Comparison of ENCODE assay signal across 9 cellular contexts in the genomic region with DNA sequence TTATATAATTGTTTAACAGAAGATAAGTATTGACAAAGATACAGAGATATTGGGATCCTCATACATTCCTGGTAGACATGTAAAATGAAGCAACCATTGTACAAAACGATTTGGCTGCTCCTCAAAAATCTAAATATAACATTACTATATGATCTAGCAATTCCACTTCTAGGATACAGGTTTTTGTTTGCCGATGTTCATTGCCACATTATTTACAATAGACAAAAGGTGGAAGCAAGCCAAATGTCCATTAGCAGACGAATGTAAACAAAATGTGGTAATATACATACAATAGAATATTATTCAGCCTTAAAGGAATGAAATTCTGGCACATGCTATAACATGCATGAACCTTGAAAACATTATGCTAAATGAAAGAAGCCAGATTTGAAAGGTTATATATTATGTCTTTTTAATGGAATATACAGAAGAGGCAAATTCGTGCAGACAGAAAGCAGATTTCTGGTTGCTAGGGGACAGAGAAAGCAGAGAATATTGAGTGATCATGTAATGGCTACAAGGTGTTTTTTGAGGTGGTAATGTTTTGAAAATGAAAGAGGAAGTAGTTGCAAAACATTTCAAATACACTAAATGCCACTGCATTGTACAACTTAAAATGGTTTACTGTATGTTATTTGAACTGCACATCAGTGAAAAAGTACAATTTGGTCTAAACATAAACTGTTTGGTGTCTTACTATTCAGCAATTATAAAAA.
DNase-seq lines count a peak whose midpoint lies in the region; ATAC-seq and TF ChIP-seq lines count a peak whose summit lies in the region.
"Had no signal": no experiment of that assay in that cellular context is flagged by ENCODE, and none has a peak within 500 bp of the region (broad histone marks: within the 10 kb centered on the region; RNA-seq: fewer than 3 reads in every experiment).

No MANE protein-coding gene starts in this region.

- H3K36me3 ChIP-seq in SU-DHL-6 (ENCODE audit: low read length), result no peaks in the 10 kb centered on the region

- H3K4me3 ChIP-seq in SU-DHL-6 (ENCODE audit: insufficient read depth, low read length, poor library complexity, severe bottlenecking), result peak overlapping the region; percentile 4
- H3K4me3 ChIP-seq: smooth muscle cell had no signal

- no peaks in the 10 kb centered on the region for H3K9me3 Mint-ChIP-seq in activated naive CD4-positive, alpha-beta T cell treated with anti-CD3 and anti-CD28 coated beads, Interleukin-2, amount 10 ng/mL, durations not matched to agents 7 days and 5 days

- peak overlapping the region; percentile 50 for H3K27ac ChIP-seq in SU-DHL-6 (ENCODE audit: low read depth, low read length)

- no peak for TF ChIP-seq CTCF in SU-DHL-6 (IDR thresholded peaks at IDR 0.05; ENCODE audit: insufficient read depth, low read length, poor library complexity, severe bottlenecking)

- CTCF ChIA-PET in activated naive CD4-positive, alpha-beta T cell treated with anti-CD3 and anti-CD28 coated beads, Interleukin-2, amount 10 ng/mL, durations not matched to agents 7 days and 5 days (lab: Charles Lee), result no interaction called here

- no peak overlapping the region for H3K27ac Mint-ChIP-seq in activated naive CD4-positive, alpha-beta T cell treated with anti-CD3 and anti-CD28 coated beads, Interleukin-2, amount 10 ng/mL, durations not matched to agents 7 days and 5 days

- no peaks in the 10 kb centered on the region for H3F3A ChIP-seq in SU-DHL-6 (ENCODE audit: insufficient read depth)

- no peak overlapping the region for H3K4me3 Mint-ChIP-seq in activated naive CD4-positive, alpha-beta T cell treated with anti-CD3 and anti-CD28 coated beads, Interleukin-2, amount 10 ng/mL, durations not matched to agents 7 days and 5 days

- peaks cover 2% of the 10 kb centered on the region for H3K4me1 Mint-ChIP-seq in activated naive CD4-positive, alpha-beta T cell treated with anti-CD3 and anti-CD28 coated beads, Interleukin-2, amount 10 ng/mL, durations not matched to agents 7 days and 5 days

- H3K36me3 Mint-ChIP-seq in activated naive CD4-positive, alpha-beta T cell treated with anti-CD3 and anti-CD28 coated beads, Interleukin-2, amount 10 ng/mL, durations not matched to agents 7 days and 5 days, result no peaks in the 10 kb centered on the region

- ATAC-seq in GM18499 (IDR thresholded peaks at IDR 0.05; ENCODE audit: insufficient read depth, unreplicated experiment) (peak; percentile 97), GM21526 (IDR thresholded peaks at IDR 0.05; ENCODE audit: low FRiP score, unreplicated experiment) (peak; percentile 96), HG03520 (IDR thresholded peaks at IDR 0.05; ENCODE audit: unreplicated experiment) (peak; percentile 93)

- DNase-seq in GM03348 (ENCODE audit: low spot score) (no peak), dedifferentiated amniotic fluid mesenchymal stem cell (ENCODE audit: extremely low spot score) (no peak)
- DNase-seq in activated CD8-positive, alpha-beta memory T cell treated with anti-CD3 and anti-CD28 coated beads, Interleukin-2, amount 50 U/mL, for 4 hours, result no peak
- DNase-seq in activated naive CD4-positive, alpha-beta T cell treated with anti-CD3 and anti-CD28 coated beads, Interleukin-2, amount 10 ng/mL, durations not matched to agents 7 days and 5 days, result no peak

- H3K9me2 ChIP-seq in SU-DHL-6 (replicated peaks; ENCODE audit: insufficient read depth, low read length), result no peaks in the 10 kb centered on the region

- H3K79me2 ChIP-seq in SU-DHL-6 (ENCODE audit: insufficient read depth, low read length), result no peaks in the 10 kb centered on the region

- H3K27me3 Mint-ChIP-seq in activated naive CD4-positive, alpha-beta T cell treated with anti-CD3 and anti-CD28 coated beads, Interleukin-2, amount 10 ng/mL, durations not matched to agents 7 days and 5 days, result no peaks in the 10 kb centered on the region

- H3K9ac ChIP-seq in SU-DHL-6 (ENCODE audit: low read length), result 0 out of 2 replicates have a peak overlapping the region, but pooled peaks have one; percentile 2

- H3K4me2 ChIP-seq in SU-DHL-6 (ENCODE audit: low read depth, low read length, poor library complexity, severe bottlenecking), result peak overlapping the region; percentile 51

- H3K27me3 ChIP-seq in SU-DHL-6 (ENCODE audit: low read length), result no peaks in the 10 kb centered on the region

- peak overlapping the region; percentile 25 for H2AFZ ChIP-seq in SU-DHL-6 (ENCODE audit: low read depth, low read length, severe bottlenecking)

- H4K20me1 ChIP-seq in SU-DHL-6 (ENCODE audit: low read depth, low read length), result no peaks in the 10 kb centered on the region

- no peaks in the 10 kb centered on the region for H3K9me3 ChIP-seq in SU-DHL-6 (ENCODE audit: insufficient read depth, low read length)
